ENCODE assay signal across 8 cellular contexts in genomic region chr14:54566410-54567223, GRCh38. TPM values are rescaled to one million over a fixed set of nuclear protein-coding genes. Genes with fewer than 3 reads are reported as not detected.
DNase-seq lines count a peak whose midpoint lies in the region; ATAC-seq and TF ChIP-seq lines count a peak whose summit lies in the region.

Gene SAMD4A, plus strand, starts transcription at chr14:54567128. Its CDS starts 789 bp downstream, at chr14:54567917.

- intact Hi-C loops in lower lobe of right lung (cut with DNase I), result no loop called here

- TF ChIP-seq CTCF in AG04450 (IDR thresholded peaks at IDR 0.05; ENCODE audit: low read depth, low read length), result peak; percentile 46
- TF ChIP-seq CTCF in lower lobe of right lung (IDR thresholded peaks at IDR 0.05), result no peak

- H3K27ac ChIP-seq in AG04450 (ENCODE audit: low read depth, low read length) (peak within 1 kb of the TSS; percentile 86), lower lobe of right lung (peak within 1 kb of the TSS; percentile 99)

- H3K4me1 ChIP-seq in lower lobe of right lung, result peaks cover 38% of the 10 kb centered on the region

- no peaks in the 10 kb centered on the region for H3K36me3 ChIP-seq in lower lobe of right lung

- H3K9me3 ChIP-seq in AG04450 (ENCODE audit: control insufficient read depth, insufficient read depth, low read length), result no peaks in the 10 kb centered on the region; the same call in 1 of the 2 replicates
- H3K9me3 ChIP-seq in lower lobe of right lung, result no peaks in the 10 kb centered on the region

- POLR2A ChIA-PET in AG04450 (lab: Yijun Ruan, JAX), result interaction anchor here (0.6 to 4.3 kb wide), 25 partner anchors 13 to 239 kb away, joined by 3 to 61 read pairs (median 4); partner anchors contain the start of gene CGRRF1

- ATAC-seq in GM18868 (IDR thresholded peaks at IDR 0.05; ENCODE audit: unreplicated experiment), result peak; percentile 49
- ATAC-seq in HG03095 (IDR thresholded peaks at IDR 0.05; ENCODE audit: unreplicated experiment), result peak; percentile 36
- peak; percentile 48 to 50 for ATAC-seq in lower lobe of right lung

- CTCF ChIA-PET in AG04450 (lab: Charles Lee), result interaction anchor here (0.7 to 8.5 kb wide), 11 partner anchors 11 to 586 kb away, joined by 3 to 186 read pairs (median 3); no protein-coding TSS in a partner anchor

- H3K27me3 ChIP-seq in AG04450 (ENCODE audit: control insufficient read depth, insufficient read depth, low read length) (no peaks in the 10 kb centered on the region), lower lobe of right lung (ENCODE audit: low read depth) (no peaks in the 10 kb centered on the region)

- DNase-seq in AG04450 (ENCODE audit: low read depth, low spot score) (peak; percentile 71), NCI-H510A treated with DMSO at 0.1 percent for 48 hours (lab: John Stamatoyannopoulos, UW) (peak; percentile 30), lower lobe of right lung (peak; percentile 87)
- peak; percentile 82 for DNase-seq in activated CD8-positive, alpha-beta memory T cell treated with anti-CD3 and anti-CD28 coated beads for 24 hours
- DNase-seq in effector CD8-positive, alpha-beta T cell (lab: John Stamatoyannopoulos, UW), result peak; percentile 27
- DNase-seq in stimulated activated CD8-positive, alpha-beta memory T cell treated with anti-CD3 and anti-CD28 coated beads, Interleukin-12 subunit alpha, Interleukin-12 subunit beta, amount 100 ng/mL, for 4 hours (ENCODE audit: low read depth), result peak; percentile 33

- H3K4me3 ChIP-seq in AG04450 (ENCODE audit: low read depth, low read length) (peak within 1 kb of the TSS; percentile 80), lower lobe of right lung (peak within 1 kb of the TSS; percentile 79)

RNA-seq across cellular contexts. Expression of gene SAMD4A, which starts in this region (rescaled TPM):
- 12.7 and 21.0 TPM in 2 replicates for polyA plus RNA-seq in AG04450 (2011; rRNA removed)
- polyA minus RNA-seq in AG04450 (2011; rRNA and poly(A)+ RNA removed), result 64.5 and 81.7 TPM in 2 replicates
- 30.6 TPM for total RNA-seq in lower lobe of right lung

Comparison
In these comparisons a context has a peak if more than half of its experiments do, and no peak if none do; other contexts are left out.
1. Peak in every context shown above with its lines: DNase-seq, ATAC-seq, H3K4me3 ChIP-seq and H3K27ac ChIP-seq.
2. DNase-seq: peak in every context shown above with its lines; median percentile 87 in lower lobe of right lung; 82 in activated CD8-positive, alpha-beta memory T cell treated with anti-CD3 and anti-CD28 coated beads for 24 hours; 71 in AG04450; 33 in stimulated activated CD8-positive, alpha-beta memory T cell treated with anti-CD3 and anti-CD28 coated beads, Interleukin-12 subunit alpha, Interleukin-12 subunit beta, amount 100 ng/mL, for 4 hours; 30 in NCI-H510A treated with DMSO at 0.1 percent for 48 hours; 27 in effector CD8-positive, alpha-beta T cell.